30 cellular contexts compared by ENCODE assay signal in genomic region chr12:40557980-40558379, GRCh38.
"Had no signal": no experiment of that assay in that cellular context is flagged by ENCODE, and none has a peak within 500 bp of the region (broad histone marks: within the 10 kb centered on the region; RNA-seq: fewer than 3 reads in every experiment).

No MANE protein-coding gene starts in this region.

- H3K4me3 Mint-ChIP-seq: activated CD4-positive, alpha-beta memory T cell treated with anti-CD3 and anti-CD28 coated beads for 36 hours; activated CD4-positive, alpha-beta T cell treated with anti-CD3 and anti-CD28 coated beads for 36 hours; activated CD4-positive, alpha-beta T cell treated with anti-CD3 and anti-CD28 coated beads, Interleukin-2, amount 10 ng/mL, durations not matched to agents 24 days and 14 days; activated CD8-positive, alpha-beta memory T cell treated with anti-CD3 and anti-CD28 coated beads, Interleukin-2, amount 10 ng/mL, durations not matched to agents 7 days and 5 days; activated CD8-positive, alpha-beta T cell treated with anti-CD3 and anti-CD28 coated beads, Interleukin-2, amount 10 ng/mL, durations not matched to agents 7 days and 5 days; activated naive CD4-positive, alpha-beta T cell treated with anti-CD3 and anti-CD28 coated beads, Interleukin-2, amount 10 ng/mL, durations not matched to agents 7 days and 5 days; activated naive CD8-positive, alpha-beta T cell treated with anti-CD3 and anti-CD28 coated beads, Interleukin-2, amount 10 ng/mL, durations not matched to agents 7 days and 5 days; activated T-cell treated with anti-CD3 and anti-CD28 coated beads, Interleukin-2, amount 50 U/mL, for 24 hours; activated T-cell treated with anti-CD3 and anti-CD28 coated beads, Interleukin-2, amount 50 U/mL, for 72 hours; central memory CD8-positive, alpha-beta T cell; dendritic cell treated with granulocyte-macrophage colony-stimulating factor and Interleukin-4, amounts not matched to agents 40 ng/mL and 50 ng/mL, for 4 days; endodermal cell had no signal

- H3K27me3 ChIP-seq: brain microvascular endothelial cell, dorsolateral prefrontal cortex had no signal

- H3K4me3 ChIP-seq: coronary artery, dorsolateral prefrontal cortex had no signal

- DNase-seq: activated CD4-positive, alpha-beta memory T cell treated with anti-CD3 and anti-CD28 coated beads for 36 hours; activated CD4-positive, alpha-beta T cell treated with anti-CD3 and anti-CD28 coated beads for 36 hours; activated CD4-positive, alpha-beta T cell treated with anti-CD3 and anti-CD28 coated beads, Interleukin-2, amount 10 ng/mL, durations not matched to agents 24 days and 14 days; activated CD4-positive, CD25-positive, alpha-beta regulatory T cell; activated CD4-positive, CD25-positive, alpha-beta regulatory T cell treated with anti-CD3 and anti-CD28 coated beads, Interleukin-2, amount 50 U/mL, for 72 hours; activated CD8-positive, alpha-beta memory T cell treated with anti-CD3 and anti-CD28 coated beads, Interleukin-2, amount 10 ng/mL, durations not matched to agents 7 days and 5 days; activated CD8-positive, alpha-beta memory T cell treated with anti-CD3 and anti-CD28 coated beads, Interleukin-2, amount 50 U/mL, for 48 hours; activated CD8-positive, alpha-beta T cell treated with anti-CD3 and anti-CD28 coated beads, Interleukin-2, amount 10 ng/mL, durations not matched to agents 7 days and 5 days; activated gamma-delta T cell; activated naive CD4-positive, alpha-beta T cell; activated naive CD4-positive, alpha-beta T cell treated with anti-CD3 and anti-CD28 coated beads, Interleukin-2, amount 10 ng/mL, durations not matched to agents 7 days and 5 days; activated naive CD8-positive, alpha-beta T cell treated with anti-CD3 and anti-CD28 coated beads, Interleukin-2, amount 10 ng/mL, durations not matched to agents 7 days and 5 days; activated T-cell treated with anti-CD3 and anti-CD28 coated beads for 4 hours; activated T-cell treated with anti-CD3 and anti-CD28 coated beads, Interleukin-2, amount 50 U/mL, for 24 hours; activated T-cell treated with anti-CD3 and anti-CD28 coated beads, Interleukin-2, amount 50 U/mL, for 72 hours; brain microvascular endothelial cell; dorsolateral prefrontal cortex; effector memory CD4-positive, alpha-beta T cell; endodermal cell; foreskin fibroblast; head of caudate nucleus; T1000 had no signal

- H3K36me3 Mint-ChIP-seq: activated CD4-positive, alpha-beta memory T cell treated with anti-CD3 and anti-CD28 coated beads for 36 hours; activated CD8-positive, alpha-beta memory T cell treated with anti-CD3 and anti-CD28 coated beads, Interleukin-2, amount 10 ng/mL, durations not matched to agents 7 days and 5 days; activated naive CD4-positive, alpha-beta T cell treated with anti-CD3 and anti-CD28 coated beads, Interleukin-2, amount 10 ng/mL, durations not matched to agents 7 days and 5 days; activated naive CD8-positive, alpha-beta T cell treated with anti-CD3 and anti-CD28 coated beads, Interleukin-2, amount 10 ng/mL, durations not matched to agents 7 days and 5 days had no signal

- ATAC-seq: activated CD4-positive, alpha-beta T cell treated with anti-CD3 and anti-CD28 coated beads for 36 hours; activated CD8-positive, alpha-beta memory T cell treated with anti-CD3 and anti-CD28 coated beads, Interleukin-2, amount 10 ng/mL, durations not matched to agents 7 days and 5 days; activated CD8-positive, alpha-beta T cell treated with anti-CD3 and anti-CD28 coated beads, Interleukin-2, amount 10 ng/mL, durations not matched to agents 7 days and 5 days; activated naive CD4-positive, alpha-beta T cell treated with anti-CD3 and anti-CD28 coated beads, Interleukin-2, amount 50 U/mL, for 72 hours; activated T-cell treated with anti-CD3 and anti-CD28 coated beads, Interleukin-2, amount 50 U/mL, for 72 hours; esophagus mucosa had no signal

- FAIRE-seq: astrocyte, bronchial epithelial cell, frontal cortex had no signal

- H3K27ac Mint-ChIP-seq: activated CD4-positive, alpha-beta memory T cell treated with anti-CD3 and anti-CD28 coated beads for 36 hours; activated CD4-positive, alpha-beta T cell treated with anti-CD3 and anti-CD28 coated beads for 36 hours; activated CD4-positive, alpha-beta T cell treated with anti-CD3 and anti-CD28 coated beads, Interleukin-2, amount 10 ng/mL, durations not matched to agents 24 days and 14 days; activated CD8-positive, alpha-beta memory T cell treated with anti-CD3 and anti-CD28 coated beads, Interleukin-2, amount 10 ng/mL, durations not matched to agents 7 days and 5 days; activated CD8-positive, alpha-beta T cell treated with anti-CD3 and anti-CD28 coated beads, Interleukin-2, amount 10 ng/mL, durations not matched to agents 7 days and 5 days; activated naive CD4-positive, alpha-beta T cell treated with anti-CD3 and anti-CD28 coated beads, Interleukin-2, amount 10 ng/mL, durations not matched to agents 7 days and 5 days; activated naive CD4-positive, alpha-beta T cell treated with anti-CD3 and anti-CD28 coated beads, Interleukin-2, amount 50 U/mL, for 72 hours; activated naive CD8-positive, alpha-beta T cell treated with anti-CD3 and anti-CD28 coated beads, Interleukin-2, amount 10 ng/mL, durations not matched to agents 7 days and 5 days; activated T-cell treated with anti-CD3 and anti-CD28 coated beads, Interleukin-2, amount 50 U/mL, for 24 hours; activated T-cell treated with anti-CD3 and anti-CD28 coated beads, Interleukin-2, amount 50 U/mL, for 72 hours; dendritic cell treated with granulocyte-macrophage colony-stimulating factor and Interleukin-4, amounts not matched to agents 40 ng/mL and 50 ng/mL, for 4 days; endodermal cell had no signal

- H3K27me3 Mint-ChIP-seq: activated CD4-positive, alpha-beta memory T cell treated with anti-CD3 and anti-CD28 coated beads for 36 hours; activated CD4-positive, alpha-beta T cell treated with anti-CD3 and anti-CD28 coated beads for 36 hours; activated CD4-positive, alpha-beta T cell treated with anti-CD3 and anti-CD28 coated beads, Interleukin-2, amount 10 ng/mL, durations not matched to agents 24 days and 14 days; activated CD8-positive, alpha-beta memory T cell treated with anti-CD3 and anti-CD28 coated beads, Interleukin-2, amount 10 ng/mL, durations not matched to agents 7 days and 5 days; activated naive CD4-positive, alpha-beta T cell treated with anti-CD3 and anti-CD28 coated beads, Interleukin-2, amount 10 ng/mL, durations not matched to agents 7 days and 5 days; activated naive CD8-positive, alpha-beta T cell treated with anti-CD3 and anti-CD28 coated beads, Interleukin-2, amount 10 ng/mL, durations not matched to agents 7 days and 5 days; activated T-cell treated with anti-CD3 and anti-CD28 coated beads, Interleukin-2, amount 50 U/mL, for 24 hours; central memory CD8-positive, alpha-beta T cell; dendritic cell treated with granulocyte-macrophage colony-stimulating factor and Interleukin-4, amounts not matched to agents 40 ng/mL and 50 ng/mL, for 4 days had no signal

- H3K36me3 ChIP-seq: brain microvascular endothelial cell had no signal

- H3K4me1 Mint-ChIP-seq: activated CD4-positive, alpha-beta T cell treated with anti-CD3 and anti-CD28 coated beads for 36 hours; activated CD4-positive, alpha-beta T cell treated with anti-CD3 and anti-CD28 coated beads, Interleukin-2, amount 10 ng/mL, durations not matched to agents 24 days and 14 days; activated CD8-positive, alpha-beta memory T cell treated with anti-CD3 and anti-CD28 coated beads, Interleukin-2, amount 10 ng/mL, durations not matched to agents 7 days and 5 days; activated naive CD4-positive, alpha-beta T cell treated with anti-CD3 and anti-CD28 coated beads, Interleukin-2, amount 10 ng/mL, durations not matched to agents 7 days and 5 days; activated naive CD8-positive, alpha-beta T cell treated with anti-CD3 and anti-CD28 coated beads, Interleukin-2, amount 10 ng/mL, durations not matched to agents 7 days and 5 days; central memory CD8-positive, alpha-beta T cell had no signal

- H3K27ac ChIP-seq: brain microvascular endothelial cell, coronary artery had no signal
